Comparison of ENCODE assay signal across 11 cellular contexts in genomic region chr6:11869656-11870340, GRCh38.
DNase-seq lines count a peak whose midpoint lies in the region; ATAC-seq and TF ChIP-seq lines count a peak whose summit lies in the region.
"Had no signal": no experiment of that assay in that cellular context is flagged by ENCODE, and none has a peak within 500 bp of the region (broad histone marks: within the 10 kb centered on the region; RNA-seq: fewer than 3 reads in every experiment).

No MANE protein-coding gene starts in this region.

- no peak overlapping the region for H3K27ac Mint-ChIP-seq in natural killer cell

- no peaks in the 10 kb centered on the region for H3K4me1 ChIP-seq in adrenal gland (replicated peaks in 1 of 2)
- no peaks in the 10 kb centered on the region for H3K4me1 ChIP-seq in cardiac muscle cell (ENCODE audit: low read depth)

- H3K9me3 Mint-ChIP-seq in natural killer cell: no peaks in the 10 kb centered on the region

- DNase-seq in HFF-Myc (ENCODE audit: extremely low read depth, low read depth): peak; percentile 29
- DNase-seq in adrenal gland: peak; percentile 46 to 73 (median 71)
- DNase-seq in cardiac muscle cell (ENCODE audit: low read depth in 1 of 2, low spot score in 1 of 2): peak; percentile 7 to 84
- peak; percentile 54 for DNase-seq in skeletal muscle cell (ENCODE audit: low read depth)
- no peak for DNase-seq in natural killer cell
- DNase-seq in COLO829 (ENCODE audit: low spot score): no peak
- no peak for DNase-seq in GOT3 (lab: John Stamatoyannopoulos, UW)
- DNase-seq: DMS79 treated with DMSO at 0.1 percent for 48 hours; NCI-H1694 treated with DMSO at 0.1 percent for 48 hours; stimulated activated naive CD8-positive, alpha-beta T cell treated with anti-CD3 and anti-CD28 coated beads, Interleukin-15, Interleukin-2, amounts not matched to agents 100 U/mL and 50 U/mL, for 24 hours had no signal

- intact Hi-C loops in adrenal gland (cut with DNase I): no loop called here
- intact Hi-C loops in natural killer cell (cut with micrococcal nuclease): no loop called here

- no peaks in the 10 kb centered on the region for H3K4me1 Mint-ChIP-seq in natural killer cell

- no peak for ATAC-seq in natural killer cell
- ATAC-seq: stimulated activated naive CD8-positive, alpha-beta T cell treated with anti-CD3 and anti-CD28 coated beads, Interleukin-15, Interleukin-2, amounts not matched to agents 100 U/mL and 50 U/mL, for 24 hours had no signal

- H3K27me3 ChIP-seq in adrenal gland (no peaks in the 10 kb centered on the region), cardiac muscle cell (no peaks in the 10 kb centered on the region)
- H3K27me3 ChIP-seq: neutrophil had no signal

- no peaks in the 10 kb centered on the region for H3K36me3 Mint-ChIP-seq in natural killer cell

- TF ChIP-seq POLR2A in adrenal gland (IDR thresholded peaks at IDR 0.05): no peak

- peaks cover 0 to 3% of the 10 kb centered on the region in 2 donors for H3K27me3 Mint-ChIP-seq in natural killer cell (ENCODE audit: low read depth in 2 of 2)

- WGBS in adrenal gland, 4 donors: 38 to 51% (median 41%) methylated on average over 8 of the region's 8 CpGs

- TF ChIP-seq CTCF in HFF-Myc (IDR thresholded peaks at IDR 0.05; ENCODE audit: low read depth, low read length, missing control alignments): no peak
- no peak for TF ChIP-seq CTCF in adrenal gland (IDR thresholded peaks at IDR 0.05)
- no peak for TF ChIP-seq CTCF in cardiac muscle cell (IDR thresholded peaks at IDR 0.05; ENCODE audit: low read depth, low read length)
- no peak for TF ChIP-seq CTCF in natural killer cell (IDR thresholded peaks at IDR 0.05)

- H3K4me3 ChIP-seq in HFF-Myc (replicated peaks; ENCODE audit: low read depth, low read length) (no peak overlapping the region), adrenal gland (no peak overlapping the region), cardiac muscle cell (no peak overlapping the region), skeletal muscle cell (ENCODE audit: low read depth, low read length) (no peak overlapping the region)

- H3K27ac ChIP-seq in adrenal gland (no peak overlapping the region), cardiac muscle cell (no peak overlapping the region)
- H3K27ac ChIP-seq: neutrophil had no signal

- no peaks in the 10 kb centered on the region for H3K9me3 ChIP-seq in adrenal gland (replicated peaks in 1 of 3)
- H3K9me3 ChIP-seq in cardiac muscle cell (ENCODE audit: low read depth): no peaks in the 10 kb centered on the region
- H3K9me3 ChIP-seq: neutrophil had no signal

- no peak overlapping the region for H3K4me3 Mint-ChIP-seq in natural killer cell

- H3K36me3 ChIP-seq in adrenal gland (replicated peaks in 1 of 2): no peaks in the 10 kb centered on the region
- H3K36me3 ChIP-seq in cardiac muscle cell: no peaks in the 10 kb centered on the region
- H3K36me3 ChIP-seq: neutrophil had no signal

Comparison
In these comparisons a context has a peak if more than half of its experiments do, and no peak if none do; other contexts are left out.
1. DNase-seq: peak in HFF-Myc (single experiment), adrenal gland (7 of 7), cardiac muscle cell (2 of 2) and skeletal muscle cell (single experiment); none in natural killer cell (single experiment), COLO829 (single experiment) and GOT3 (single experiment).